ENCODE assay signal across 21 cellular contexts in genomic region chr10:6102128-6102527, GRCh38. TPM values are rescaled to one million over a fixed set of nuclear protein-coding genes. Genes with fewer than 3 reads are reported as not detected.
"Had no signal": no experiment of that assay in that cellular context is flagged by ENCODE, and none has a peak within 500 bp of the region (broad histone marks: within the 10 kb centered on the region; RNA-seq: fewer than 3 reads in every experiment).

No MANE protein-coding gene starts in this region.

- H3K27ac Mint-ChIP-seq: activated CD4-positive, alpha-beta memory T cell treated with anti-CD3 and anti-CD28 coated beads for 36 hours; endodermal cell; nephron progenitor cell; stimulated activated naive B cell treated with anti-CD40 and anti-IgM and Interleukin-4, amounts not matched to agents 10 μg/mL and 1 μg/mL and 100 μg/mL, for 72 hours had no signal

- DNase-seq: activated CD4-positive, alpha-beta memory T cell treated with anti-CD3 and anti-CD28 coated beads for 36 hours; activated CD4-positive, alpha-beta T cell treated with anti-CD3 and anti-CD28 coated beads for 1 hour; activated CD8-positive, alpha-beta memory T cell treated with anti-CD3 and anti-CD28 coated beads, Interleukin-2, amount 50 U/mL, for 4 hours; endodermal cell; mesendoderm; nephron progenitor cell; psoas muscle; stimulated activated CD4-positive, alpha-beta T cell treated with anti-CD3 and anti-CD28 coated beads, Interleukin-12 subunit alpha, Interleukin-12 subunit beta, amount 100 ng/mL, for 4 hours; stimulated activated CD4-positive, alpha-beta T cell treated with anti-CD3 and anti-CD28 coated beads, Interleukin-2, amount 100 ng/mL, for 24 hours; stimulated activated naive B cell treated with anti-CD40 and anti-IgM and Interleukin-4, amounts not matched to agents 10 μg/mL and 1 μg/mL and 100 μg/mL, for 72 hours; substantia nigra; T-cell; T1000 had no signal

- H3K27me3 ChIP-seq: ascending aorta, breast epithelium, tibial nerve had no signal

- H3K9me3 ChIP-seq: ascending aorta, breast epithelium, psoas muscle, tibial nerve had no signal

- H3K9me3 Mint-ChIP-seq: activated CD4-positive, alpha-beta memory T cell treated with anti-CD3 and anti-CD28 coated beads for 36 hours; endodermal cell; nephron progenitor cell; stimulated activated naive B cell treated with anti-CD40 and anti-IgM and Interleukin-4, amounts not matched to agents 10 μg/mL and 1 μg/mL and 100 μg/mL, for 72 hours; T-cell had no signal

- ATAC-seq: psoas muscle; stimulated activated naive B cell treated with anti-CD40 and anti-IgM and Interleukin-4, amounts not matched to agents 10 μg/mL and 1 μg/mL and 100 μg/mL, for 72 hours; T-cell had no signal

- H3K4me3 Mint-ChIP-seq: activated CD4-positive, alpha-beta memory T cell treated with anti-CD3 and anti-CD28 coated beads for 36 hours; endodermal cell; nephron progenitor cell; stimulated activated naive B cell treated with anti-CD40 and anti-IgM and Interleukin-4, amounts not matched to agents 10 μg/mL and 1 μg/mL and 100 μg/mL, for 72 hours; T-cell had no signal

- H3K4me1 ChIP-seq: ascending aorta, breast epithelium, psoas muscle had no signal

- H3K27ac ChIP-seq: ascending aorta, breast epithelium, psoas muscle, SK-N-MC, tibial nerve had no signal

- H3K4me3 ChIP-seq: ascending aorta, breast epithelium, psoas muscle, SK-N-MC, tibial nerve had no signal

- H3K27me3 Mint-ChIP-seq: activated CD4-positive, alpha-beta memory T cell treated with anti-CD3 and anti-CD28 coated beads for 36 hours; stimulated activated naive B cell treated with anti-CD40 and anti-IgM and Interleukin-4, amounts not matched to agents 10 μg/mL and 1 μg/mL and 100 μg/mL, for 72 hours; T-cell had no signal

RNA-seq across cellular contexts. Expression of gene IL2RA, which starts 40.0 kb away (rescaled TPM):
- total RNA-seq: ascending aorta, cerebellum, dermis microvascular lymphatic vessel endothelial cell, endodermal cell, epithelial cell of proximal tubule, frontal cortex had no signal
